ENCODE assay signal across 7 cellular contexts in genomic region chr11:2305140-2305861, GRCh38. TPM values are rescaled to one million over a fixed set of nuclear protein-coding genes. Genes with fewer than 3 reads are reported as not detected.
DNase-seq lines count a peak whose midpoint lies in the region; ATAC-seq, FAIRE-seq and TF ChIP-seq lines count a peak whose summit lies in the region.

No MANE protein-coding gene starts in this region.

- FAIRE-seq in bronchial epithelial cell (lab: Jason Lieb, UNC) (no peak), keratinocyte (lab: Jason Lieb, UNC) (no peak)

- H4K20me1 ChIP-seq in keratinocyte (ENCODE audit: control insufficient read depth, extremely low read depth, insufficient read depth, low read length): no peaks in the 10 kb centered on the region

- dilution Hi-C loops in keratinocyte (cut with MboI; ENCODE audit: extremely low pct_ligation_motif_present, low sequenced_read_pairs): no loop called here

- ATAC-seq in GM19455 (IDR thresholded peaks at IDR 0.05; ENCODE audit: unreplicated experiment): no peak

- H3K9ac ChIP-seq in keratinocyte (ENCODE audit: control insufficient read depth, extremely low read depth, insufficient read depth, low read length): no peak overlapping the region

- H3K4me3 ChIP-seq in bronchial epithelial cell (ENCODE audit: low read depth, low read length) (no peak overlapping the region), keratinocyte (ENCODE audit: control insufficient read depth in 2 of 3, extremely low read depth in 1 of 3, insufficient read depth in 2 of 3, low read depth in 1 of 3, low read length in 3 of 3) (no peak overlapping the region)

- no peaks in the 10 kb centered on the region for H3K4me1 ChIP-seq in keratinocyte (ENCODE audit: control insufficient read depth, extremely low read depth, insufficient read depth, low read length)

- TF ChIP-seq CTCF in GM12873 (IDR thresholded peaks at IDR 0.05; ENCODE audit: insufficient read depth, low read depth, low read length, missing control alignments) (peak; percentile 90), bronchial epithelial cell (IDR thresholded peaks at IDR 0.05; ENCODE audit: insufficient read depth, low read length, severe bottlenecking) (peak; percentile 98), keratinocyte (optimal IDR thresholded peaks at IDR 0.05 in 1 of 3, IDR thresholded peaks at IDR 0.05 in 1 of 3, conservative IDR thresholded peaks at IDR 0.05 in 1 of 3; ENCODE audit: extremely low read depth in 1 of 3, insufficient read depth in 2 of 3, low read length in 3 of 3) (peak; percentile 74 to 97 (median 87))

- H3K9me1 ChIP-seq in keratinocyte (ENCODE audit: control insufficient read depth, extremely low read depth, insufficient read depth, low read length): no peaks in the 10 kb centered on the region

- H3K36me3 ChIP-seq in bronchial epithelial cell (ENCODE audit: control insufficient read depth, insufficient read depth, low read length) (no peaks in the 10 kb centered on the region), keratinocyte (ENCODE audit: control insufficient read depth in 2 of 2, extremely low read depth in 1 of 2, insufficient read depth in 2 of 2, low read length in 2 of 2) (no peaks in the 10 kb centered on the region)

- H3K9me3 ChIP-seq in keratinocyte (ENCODE audit: control insufficient read depth, low read depth, low read length): no peaks in the 10 kb centered on the region

- no peaks in the 10 kb centered on the region for H3K79me2 ChIP-seq in keratinocyte (ENCODE audit: control insufficient read depth, insufficient read depth, low read length)

- DNase-seq in NCI-H1092 (lab: John Stamatoyannopoulos, UW) (peak; percentile 59), bronchial epithelial cell (ENCODE audit: low read depth) (peak; percentile 30), keratinocyte (ENCODE audit: low read depth, low spot score) (no peak)
- peak; percentile 72 to 83 (median 78) for DNase-seq in activated CD4-positive, CD25-positive, alpha-beta regulatory T cell (lab: John Stamatoyannopoulos, UW)
- DNase-seq in stimulated activated CD4-positive, alpha-beta T cell treated with anti-CD3 and anti-CD28 coated beads, Interleukin-15, amount 100 ng/mL, for 24 hours: peak; percentile 93

- H3K27ac ChIP-seq in keratinocyte (ENCODE audit: control insufficient read depth, insufficient read depth, low read length): no peak overlapping the region

- H3K27me3 ChIP-seq in bronchial epithelial cell (ENCODE audit: control insufficient read depth, insufficient read depth, low read length): no peaks in the 10 kb centered on the region
- no peaks in the 10 kb centered on the region for H3K27me3 ChIP-seq in keratinocyte (ENCODE audit: control insufficient read depth, extremely low read depth, insufficient read depth, low read length)

- no peak overlapping the region for H2AFZ ChIP-seq in keratinocyte (ENCODE audit: control insufficient read depth, low read length)

- no peak overlapping the region for H3K4me2 ChIP-seq in keratinocyte (ENCODE audit: control insufficient read depth, extremely low read depth, insufficient read depth, low read depth, low read length)

RNA-seq across cellular contexts. Expression of gene TSPAN32, which starts 3.5 kb away (rescaled TPM):
- total RNA-seq in bronchial epithelial cell: not detected in 2 replicates
- polyA plus RNA-seq in keratinocyte: not detected in 3 replicates
- not detected for polyA plus RNA-seq in keratinocyte (2011; ENCODE audit: low read depth)
- not detected in 2 replicates for polyA plus RNA-seq in keratinocyte (2011; cell fraction: cytosol; rRNA removed)
- polyA plus RNA-seq in keratinocyte (2011; cell fraction: nucleus; rRNA removed): not detected in 2 replicates
- polyA plus RNA-seq in keratinocyte (2012; ENCODE audit: low replicate concordance): not detected in 2 replicates
- not detected in 3 replicates for polyA minus RNA-seq in keratinocyte
- not detected for polyA minus RNA-seq in keratinocyte (2011; cell fraction: cytosol; rRNA and poly(A)+ RNA removed)
- polyA minus RNA-seq in keratinocyte (2011; cell fraction: nucleus; rRNA and poly(A)+ RNA removed): not detected in 2 replicates

RNA-seq across cellular contexts. Expression of gene C11orf21, which starts 3.6 kb away (rescaled TPM):
- total RNA-seq in bronchial epithelial cell: not detected in 2 replicates
- not detected in 3 replicates for polyA plus RNA-seq in keratinocyte
- not detected for polyA plus RNA-seq in keratinocyte (2011; ENCODE audit: low read depth)
- not detected in 2 replicates for polyA plus RNA-seq in keratinocyte (2011; cell fraction: cytosol; rRNA removed)
- not detected in 2 replicates for polyA plus RNA-seq in keratinocyte (2011; cell fraction: nucleus; rRNA removed)
- polyA plus RNA-seq in keratinocyte (2012; ENCODE audit: low replicate concordance): not detected in 2 replicates
- not detected in 3 replicates for polyA minus RNA-seq in keratinocyte
- not detected for polyA minus RNA-seq in keratinocyte (2011; cell fraction: cytosol; rRNA and poly(A)+ RNA removed)
- not detected in 2 replicates for polyA minus RNA-seq in keratinocyte (2011; cell fraction: nucleus; rRNA and poly(A)+ RNA removed)

RNA-seq across cellular contexts. Expression of gene ASCL2, which starts 34.9 kb away (rescaled TPM):
- 0.79 and 2.4 TPM in 2 replicates for total RNA-seq in bronchial epithelial cell
- polyA plus RNA-seq in keratinocyte: 0.07 to 0.36 TPM (median 0.26 TPM) in 3 replicates
- not detected for polyA plus RNA-seq in keratinocyte (2011; ENCODE audit: low read depth)
- polyA plus RNA-seq in keratinocyte (2011; cell fraction: cytosol; rRNA removed): 0.19 TPM in 1 of 2 replicates, not detected in the other
- 0.07 TPM in 1 of 2 replicates, not detected in the other for polyA plus RNA-seq in keratinocyte (2011; cell fraction: nucleus; rRNA removed)
- polyA plus RNA-seq in keratinocyte (2012; ENCODE audit: low replicate concordance): 0.09 TPM in 1 of 2 replicates, not detected in the other
- polyA minus RNA-seq in keratinocyte: 0.10 to 0.13 TPM in 2 of 3 replicates, not detected in the other
- not detected for polyA minus RNA-seq in keratinocyte (2011; cell fraction: cytosol; rRNA and poly(A)+ RNA removed)
- not detected in 2 replicates for polyA minus RNA-seq in keratinocyte (2011; cell fraction: nucleus; rRNA and poly(A)+ RNA removed)
